ENCODE assay signal across 1 cellular context in the genomic region with DNA sequence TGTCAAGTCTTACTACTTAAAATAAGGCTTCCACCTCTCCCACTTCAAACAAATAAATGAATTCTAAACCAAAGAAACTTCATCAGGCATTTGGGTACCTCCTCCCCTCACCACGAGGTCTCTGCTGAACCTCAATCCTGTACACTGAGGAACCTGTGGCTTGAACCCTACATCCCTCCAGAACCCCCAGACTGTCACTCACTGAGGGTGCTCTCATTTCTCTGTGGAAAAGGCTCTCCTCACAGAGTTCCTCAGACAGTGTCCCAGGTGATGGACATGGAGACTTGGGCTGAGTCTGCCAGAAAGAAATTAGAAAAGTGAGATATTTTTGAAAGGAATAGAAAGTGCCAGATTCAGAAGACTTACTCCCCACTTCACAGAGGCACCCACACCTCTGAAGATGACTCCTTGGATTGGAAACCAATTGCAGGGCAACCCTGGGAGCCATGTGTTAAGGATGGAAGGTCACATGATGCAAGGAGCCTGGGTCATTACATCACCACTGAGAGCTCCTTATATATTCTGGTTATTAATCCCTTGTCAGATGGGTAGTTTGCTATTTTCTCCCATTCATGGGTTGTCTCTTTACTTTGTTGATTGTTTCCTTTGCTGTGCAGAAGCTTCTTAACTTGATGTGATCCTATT.
TF ChIP-seq lines count a peak whose summit lies in the region.

No MANE protein-coding gene starts in this region.

TF ChIP-seq in K562, 482 proteins besides CTCF, POLR2A, EP300 and RAD21:
- no peak for TF ChIP-seq MTF1 (CRISPR knock-in tag; IDR thresholded peaks at IDR 0.05; ENCODE audit: borderline replicate concordance)
- peak; percentile 29; the same call in 1 of the 2 replicates for TF ChIP-seq ATF7 (IDR thresholded peaks at IDR 0.05)
- peak; percentile 77 for TF ChIP-seq CEBPG (CRISPR knock-in tag; IDR thresholded peaks at IDR 0.05)
- TF ChIP-seq CEBPG (tag; conservative IDR thresholded peaks at IDR 0.05 in 1 of 2, IDR thresholded peaks at IDR 0.05 in 1 of 2) = peak; percentile 48 to 77; a peak in 3 of 4 replicates
- peak; percentile 60 to 70; a peak in 3 of 4 replicates for TF ChIP-seq TRIM24 (IDR thresholded peaks at IDR 0.05)
- no peak for TF ChIP-seq FOXK2 (conservative IDR thresholded peaks at IDR 0.05 in 1 of 2, IDR thresholded peaks at IDR 0.05 in 1 of 2; ENCODE audit: low read depth in 2 of 2)
- no peak for TF ChIP-seq PRMT5 (CRISPR knock-in tag; IDR thresholded peaks at IDR 0.05)
- TF ChIP-seq, protein P1, sequence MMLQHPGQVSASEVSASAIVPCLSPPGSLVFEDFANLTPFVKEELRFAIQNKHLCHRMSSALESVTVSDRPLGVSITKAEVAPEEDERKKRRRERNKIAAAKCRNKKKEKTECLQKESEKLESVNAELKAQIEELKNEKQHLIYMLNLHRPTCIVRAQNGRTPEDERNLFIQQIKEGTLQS (IDR thresholded peaks at IDR 0.05) = peak; percentile 69
- TF ChIP-seq, protein P1 (CRISPR knock-in tag; conservative IDR thresholded peaks at IDR 0.05) = no peak
TF ChIP-seq in K562: peak in this region for 4.
